Comparison of ENCODE assay signal across 1 cellular context in genomic region chr1:169390303-169390702, GRCh38.
TF ChIP-seq lines count a peak whose summit lies in the region.

No MANE protein-coding gene starts in this region.

TF ChIP-seq in GM12878, 131 proteins besides CTCF, POLR2A, EP300 and RAD21 (continued from another document):
- no peak for TF ChIP-seq IRF5 (IDR thresholded peaks at IDR 0.05; ENCODE audit: borderline replicate concordance)
- peak; percentile 40 for TF ChIP-seq SKIL (IDR thresholded peaks at IDR 0.05; ENCODE audit: low read depth, poor library complexity, severe bottlenecking)
- no peak for TF ChIP-seq MXI1 (IDR thresholded peaks at IDR 0.05; ENCODE audit: low read depth, low read length)
- peak; percentile 87 for TF ChIP-seq FOXM1 (IDR thresholded peaks at IDR 0.05; ENCODE audit: low read depth, low read length)
- no peak for TF ChIP-seq YY1 (IDR thresholded peaks at IDR 0.05; ENCODE audit: low read depth, low read length)
- TF ChIP-seq NR2C2 (IDR thresholded peaks at IDR 0.05; ENCODE audit: borderline replicate concordance, control insufficient read depth, insufficient read length, low read depth) = no peak
- TF ChIP-seq, protein P1, sequence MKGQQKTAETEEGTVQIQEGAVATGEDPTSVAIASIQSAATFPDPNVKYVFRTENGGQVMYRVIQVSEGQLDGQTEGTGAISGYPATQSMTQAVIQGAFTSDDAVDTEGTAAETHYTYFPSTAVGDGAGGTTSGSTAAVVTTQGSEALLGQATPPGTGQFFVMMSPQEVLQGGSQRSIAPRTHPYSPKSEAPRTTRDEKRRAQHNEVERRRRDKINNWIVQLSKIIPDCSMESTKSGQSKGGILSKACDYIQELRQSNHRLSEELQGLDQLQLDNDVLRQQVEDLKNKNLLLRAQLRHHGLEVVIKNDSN (IDR thresholded peaks at IDR 0.05; ENCODE audit: borderline replicate concordance, extremely low read length, insufficient read depth, low read depth, low read length) = no peak
